8 cellular contexts compared by ENCODE assay signal in the genomic region with DNA sequence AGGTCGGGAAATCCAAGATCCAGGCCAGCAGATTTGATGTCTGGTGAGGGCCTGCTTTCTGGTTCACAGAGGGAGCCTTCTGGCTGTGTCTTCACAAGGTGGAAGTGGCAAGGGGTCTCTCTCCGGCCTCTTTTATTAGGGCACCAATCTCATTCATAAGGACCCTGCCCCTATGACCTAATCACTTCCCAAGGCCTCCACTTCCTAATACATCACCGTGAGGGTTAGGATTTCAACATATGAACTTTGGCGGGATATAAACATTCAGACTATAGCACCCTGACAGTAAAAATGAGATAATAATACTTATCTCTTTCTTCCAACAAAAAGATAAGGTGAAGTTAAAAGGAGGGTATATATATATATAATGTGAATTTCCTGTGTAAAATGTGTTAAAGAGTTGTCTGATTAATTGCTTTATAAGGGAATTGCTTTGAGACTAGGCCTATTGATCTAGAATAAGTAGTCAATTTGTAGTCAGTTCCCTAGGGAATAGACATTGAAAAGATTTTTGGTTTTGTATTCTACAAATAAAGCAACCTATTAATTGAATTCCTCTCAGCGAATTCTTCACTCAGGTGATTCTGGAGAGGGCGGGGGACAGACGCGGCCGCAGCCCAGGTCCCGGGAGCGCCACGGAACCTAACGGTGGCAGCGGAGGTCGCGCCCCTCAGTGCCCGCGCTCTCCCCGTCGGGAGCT. TPM values are rescaled to one million over a fixed set of nuclear protein-coding genes. Genes with fewer than 3 reads are reported as not detected.
DNase-seq lines count a peak whose midpoint lies in the region; ATAC-seq, FAIRE-seq and TF ChIP-seq lines count a peak whose summit lies in the region.

No MANE protein-coding gene starts in this region.

- H3K9me3 ChIP-seq in WERI-Rb-1 (ENCODE audit: severe bottlenecking) (no peaks in the 10 kb centered on the region), skeletal muscle satellite cell (replicated peaks; ENCODE audit: low read length) (no peaks in the 10 kb centered on the region)

- H3K4me1 ChIP-seq in skeletal muscle satellite cell (ENCODE audit: control insufficient read depth, insufficient read depth, low read length), result peaks cover 40% of the 10 kb centered on the region

- H3K36me3 ChIP-seq in WERI-Rb-1 (no peaks in the 10 kb centered on the region), skeletal muscle satellite cell (ENCODE audit: insufficient read depth, low read length) (peaks cover 4% of the 10 kb centered on the region)

- no peaks in the 10 kb centered on the region for H3K36me3 Mint-ChIP-seq in glutamatergic neuron (ENCODE audit: unreplicated experiment)

- peaks cover 4% of the 10 kb centered on the region for H3K4me1 Mint-ChIP-seq in glutamatergic neuron (ENCODE audit: low read depth, unreplicated experiment)

- DNase-seq in GM19239 (ENCODE audit: insufficient read length, low spot score), result no peak
- DNase-seq in WERI-Rb-1, result no peak
- no peak for DNase-seq in glutamatergic neuron
- DNase-seq in MV-4-11 (lab: John Stamatoyannopoulos, UW), result no peak

- FAIRE-seq in GM19239 (lab: Jason Lieb, UNC), result peak; percentile 48

- no peak overlapping the region for H3K27ac ChIP-seq in WERI-Rb-1

- H3K9ac ChIP-seq in skeletal muscle satellite cell (ENCODE audit: low read depth, low read length), result peak overlapping the region; percentile 93

- H3K4me3 ChIP-seq in WERI-Rb-1 (ENCODE audit: low read depth, low read length) (peak overlapping the region; percentile 49), skeletal muscle satellite cell (ENCODE audit: low read length) (peak overlapping the region; percentile 79)

- H3K4me2 ChIP-seq in skeletal muscle satellite cell (ENCODE audit: low read length), result peak overlapping the region; percentile 83

- ATAC-seq in GM18502 (IDR thresholded peaks at IDR 0.05; ENCODE audit: poor library complexity, unreplicated experiment) (no peak), HG02678 (IDR thresholded peaks at IDR 0.05; ENCODE audit: unreplicated experiment) (no peak), HG03045 (IDR thresholded peaks at IDR 0.05; ENCODE audit: unreplicated experiment) (no peak)

- H3K27me3 Mint-ChIP-seq in glutamatergic neuron (ENCODE audit: unreplicated experiment), result peaks cover 14% of the 10 kb centered on the region

- H3K9me3 Mint-ChIP-seq in glutamatergic neuron (ENCODE audit: unreplicated experiment), result peaks cover 2% of the 10 kb centered on the region

- no peak overlapping the region for H3K27ac Mint-ChIP-seq in glutamatergic neuron (ENCODE audit: unreplicated experiment)

- TF ChIP-seq CTCF in WERI-Rb-1 (IDR thresholded peaks at IDR 0.05; ENCODE audit: low read depth, low read length) (no peak), glutamatergic neuron (IDR thresholded peaks at IDR 0.05; ENCODE audit: partially characterized antibody, unreplicated experiment) (no peak)

- peak overlapping the region; percentile 77 for H3K4me3 Mint-ChIP-seq in glutamatergic neuron (ENCODE audit: unreplicated experiment)

- H3K27me3 ChIP-seq in WERI-Rb-1 (ENCODE audit: insufficient read depth, low read depth, severe bottlenecking), result peaks cover 7% of the 10 kb centered on the region
- H3K27me3 ChIP-seq in skeletal muscle satellite cell (ENCODE audit: control insufficient read depth, insufficient read depth, low read length), result no peaks in the 10 kb centered on the region

RNA-seq across cellular contexts. Expression of a gene that starts 0.5 kb away (rescaled TPM):
- not detected for total RNA-seq in glutamatergic neuron (ENCODE audit: unreplicated experiment)
- 183 and 304 TPM in 2 replicates for total RNA-seq in skeletal muscle satellite cell (2012; rRNA removed)
